1 cellular context compared by ENCODE assay signal in the genomic region with DNA sequence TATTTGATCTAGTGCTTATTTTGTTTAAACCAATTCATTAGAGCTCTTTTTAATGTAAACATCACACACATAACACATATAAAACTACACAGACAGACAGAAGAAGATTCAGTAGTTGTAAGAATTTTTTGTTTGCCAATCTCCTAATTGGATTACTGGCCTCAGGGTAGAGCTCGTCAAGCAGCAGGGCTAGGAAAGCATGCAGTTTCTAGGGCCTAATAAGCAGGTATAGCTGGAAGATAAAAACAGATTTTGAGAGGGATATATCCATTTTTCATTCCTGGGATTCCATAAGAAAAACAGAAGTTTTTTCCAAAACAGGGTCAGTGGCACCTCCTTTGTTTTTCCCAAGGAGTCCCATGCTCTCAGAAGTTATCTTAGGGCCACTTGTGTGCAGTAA.
TF ChIP-seq lines count a peak whose summit lies in the region.

No MANE protein-coding gene starts in this region.

TF ChIP-seq in GM23338, 12 proteins besides CTCF, POLR2A, EP300 and RAD21 (continued from another document):
- TF ChIP-seq, protein P1, sequence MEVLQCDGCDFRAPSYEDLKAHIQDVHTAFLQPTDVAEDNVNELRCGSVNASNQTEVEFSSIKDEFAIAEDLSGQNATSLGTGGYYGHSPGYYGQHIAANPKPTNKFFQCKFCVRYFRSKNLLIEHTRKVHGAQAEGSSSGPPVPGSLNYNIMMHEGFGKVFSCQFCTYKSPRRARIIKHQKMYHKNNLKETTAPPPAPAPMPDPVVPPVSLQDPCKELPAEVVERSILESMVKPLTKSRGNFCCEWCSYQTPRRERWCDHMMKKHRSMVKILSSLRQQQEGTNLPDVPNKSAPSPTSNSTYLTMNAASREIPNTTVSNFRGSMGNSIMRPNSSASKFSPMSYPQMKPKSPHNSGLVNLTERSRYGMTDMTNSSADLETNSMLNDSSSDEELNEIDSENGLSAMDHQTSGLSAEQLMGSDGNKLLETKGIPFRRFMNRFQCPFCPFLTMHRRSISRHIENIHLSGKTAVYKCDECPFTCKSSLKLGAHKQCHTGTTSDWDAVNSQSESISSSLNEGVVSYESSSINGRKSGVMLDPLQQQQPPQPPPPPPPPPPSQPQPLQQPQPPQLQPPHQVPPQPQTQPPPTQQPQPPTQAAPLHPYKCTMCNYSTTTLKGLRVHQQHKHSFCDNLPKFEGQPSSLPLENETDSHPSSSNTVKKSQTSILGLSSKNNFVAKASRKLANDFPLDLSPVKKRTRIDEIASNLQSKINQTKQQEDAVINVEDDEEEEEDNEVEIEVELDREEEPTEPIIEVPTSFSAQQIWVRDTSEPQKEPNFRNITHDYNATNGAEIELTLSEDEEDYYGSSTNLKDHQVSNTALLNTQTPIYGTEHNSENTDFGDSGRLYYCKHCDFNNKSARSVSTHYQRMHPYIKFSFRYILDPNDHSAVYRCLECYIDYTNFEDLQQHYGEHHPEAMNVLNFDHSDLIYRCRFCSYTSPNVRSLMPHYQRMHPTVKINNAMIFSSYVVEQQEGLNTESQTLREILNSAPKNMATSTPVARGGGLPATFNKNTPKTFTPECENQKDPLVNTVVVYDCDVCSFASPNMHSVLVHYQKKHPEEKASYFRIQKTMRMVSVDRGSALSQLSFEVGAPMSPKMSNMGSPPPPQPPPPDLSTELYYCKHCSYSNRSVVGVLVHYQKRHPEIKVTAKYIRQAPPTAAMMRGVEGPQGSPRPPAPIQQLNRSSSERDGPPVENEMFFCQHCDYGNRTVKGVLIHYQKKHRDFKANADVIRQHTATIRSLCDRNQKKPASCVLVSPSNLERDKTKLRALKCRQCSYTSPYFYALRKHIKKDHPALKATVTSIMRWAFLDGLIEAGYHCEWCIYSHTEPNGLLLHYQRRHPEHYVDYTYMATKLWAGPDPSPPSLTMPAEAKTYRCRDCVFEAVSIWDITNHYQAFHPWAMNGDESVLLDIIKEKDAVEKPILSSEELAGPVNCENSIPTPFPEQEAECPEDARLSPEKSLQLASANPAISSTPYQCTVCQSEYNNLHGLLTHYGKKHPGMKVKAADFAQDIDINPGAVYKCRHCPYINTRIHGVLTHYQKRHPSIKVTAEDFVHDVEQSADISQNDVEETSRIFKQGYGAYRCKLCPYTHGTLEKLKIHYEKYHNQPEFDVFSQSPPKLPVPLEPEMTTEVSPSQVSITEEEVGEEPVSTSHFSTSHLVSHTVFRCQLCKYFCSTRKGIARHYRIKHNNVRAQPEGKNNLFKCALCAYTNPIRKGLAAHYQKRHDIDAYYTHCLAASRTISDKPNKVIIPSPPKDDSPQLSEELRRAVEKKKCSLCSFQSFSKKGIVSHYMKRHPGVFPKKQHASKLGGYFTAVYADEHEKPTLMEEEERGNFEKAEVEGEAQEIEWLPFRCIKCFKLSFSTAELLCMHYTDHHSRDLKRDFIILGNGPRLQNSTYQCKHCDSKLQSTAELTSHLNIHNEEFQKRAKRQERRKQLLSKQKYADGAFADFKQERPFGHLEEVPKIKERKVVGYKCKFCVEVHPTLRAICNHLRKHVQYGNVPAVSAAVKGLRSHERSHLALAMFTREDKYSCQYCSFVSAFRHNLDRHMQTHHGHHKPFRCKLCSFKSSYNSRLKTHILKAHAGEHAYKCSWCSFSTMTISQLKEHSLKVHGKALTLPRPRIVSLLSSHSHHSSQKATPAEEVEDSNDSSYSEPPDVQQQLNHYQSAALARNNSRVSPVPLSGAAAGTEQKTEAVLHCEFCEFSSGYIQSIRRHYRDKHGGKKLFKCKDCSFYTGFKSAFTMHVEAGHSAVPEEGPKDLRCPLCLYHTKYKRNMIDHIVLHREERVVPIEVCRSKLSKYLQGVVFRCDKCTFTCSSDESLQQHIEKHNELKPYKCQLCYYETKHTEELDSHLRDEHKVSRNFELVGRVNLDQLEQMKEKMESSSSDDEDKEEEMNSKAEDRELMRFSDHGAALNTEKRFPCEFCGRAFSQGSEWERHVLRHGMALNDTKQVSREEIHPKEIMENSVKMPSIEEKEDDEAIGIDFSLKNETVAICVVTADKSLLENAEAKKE (CRISPR knock-in tag; IDR thresholded peaks at IDR 0.05): no peak
- TF ChIP-seq EZH2phosphoT487 (IDR thresholded peaks at IDR 0.05; ENCODE audit: unreplicated experiment): no peak
